Comparison of ENCODE assay signal across 18 cellular contexts in the genomic region with DNA sequence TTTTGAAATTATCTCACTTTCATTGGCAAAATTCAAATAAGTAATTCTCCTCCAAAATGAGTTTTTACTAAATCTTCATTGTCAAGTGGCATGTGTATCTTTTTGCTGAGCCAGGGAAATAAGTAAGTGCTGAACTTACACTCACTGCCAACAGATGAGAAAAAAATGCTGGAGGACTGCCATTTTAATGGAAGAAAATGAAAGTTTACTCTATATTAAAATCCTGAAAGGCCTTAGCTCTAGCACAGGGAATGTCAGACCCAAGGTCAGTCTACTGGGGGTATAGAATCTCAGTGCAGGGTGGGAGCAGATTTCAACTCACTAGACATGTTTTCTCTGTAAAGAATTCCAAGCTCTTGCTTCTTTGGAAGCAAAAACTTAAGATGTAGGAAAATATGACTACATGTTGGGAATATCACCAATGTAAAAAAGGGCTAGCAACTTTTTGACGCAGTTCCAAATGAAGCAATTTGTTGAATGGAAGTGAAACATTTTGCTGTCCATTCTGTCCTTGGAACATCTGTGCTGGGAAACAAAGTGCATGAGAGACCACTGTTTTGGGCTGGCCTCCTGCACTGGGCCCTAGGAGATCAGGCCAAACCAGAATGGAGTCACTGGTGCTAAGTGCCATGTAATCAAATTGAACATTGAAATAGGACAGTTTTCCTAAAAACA.
DNase-seq lines count a peak whose midpoint lies in the region; ATAC-seq, FAIRE-seq and TF ChIP-seq lines count a peak whose summit lies in the region.
"Had no signal": no experiment of that assay in that cellular context is flagged by ENCODE, and none has a peak within 500 bp of the region (broad histone marks: within the 10 kb centered on the region; RNA-seq: fewer than 3 reads in every experiment).

No MANE protein-coding gene starts in this region.

- H3K79me2 ChIP-seq in K562 (ENCODE audit: control insufficient read depth, insufficient read depth, low read length), result no peaks in the 10 kb centered on the region

- in situ Hi-C loops in K562 (cut with MboI), result no loop called here

- H3K9me3 Mint-ChIP-seq in osteocyte (ENCODE audit: unreplicated experiment), result no peaks in the 10 kb centered on the region

- ATAC-seq in A549 (no peak), K562 (no peak), heart right ventricle (peak in 5 of 8 donors; percentile 33 to 89 (median 59)), body of pancreas (no peak), GM19035 (IDR thresholded peaks at IDR 0.05; ENCODE audit: unreplicated experiment) (no peak)
- ATAC-seq: PC-3 had no signal

- no peak overlapping the region for H3K4me2 ChIP-seq in A549
- no peak overlapping the region for H3K4me2 ChIP-seq in K562 (ENCODE audit: insufficient read depth, low read length)

- H3K36me3 Mint-ChIP-seq in osteocyte (ENCODE audit: unreplicated experiment), result no peaks in the 10 kb centered on the region

- no peaks in the 10 kb centered on the region for H3K27me3 ChIP-seq in K562 (ENCODE audit: control insufficient read depth in 2 of 2, insufficient read depth in 2 of 2, low read length in 2 of 2)
- no peaks in the 10 kb centered on the region for H3K27me3 ChIP-seq in heart right ventricle
- no peaks in the 10 kb centered on the region for H3K27me3 ChIP-seq in H7 (ENCODE audit: control insufficient read depth, insufficient read depth, low read length)
- H3K27me3 ChIP-seq in body of pancreas, result no peaks in the 10 kb centered on the region

- H3K4me1 ChIP-seq in A549 (no peaks in the 10 kb centered on the region), K562 (replicated peaks in 1 of 2; ENCODE audit: control insufficient read depth in 2 of 2, insufficient read depth in 2 of 2, low read length in 2 of 2) (no peaks in the 10 kb centered on the region), heart right ventricle (peaks cover 0 to 5% (median 0%) of the 10 kb centered on the region in 9 donors), body of pancreas (no peaks in the 10 kb centered on the region)
- H3K4me1 ChIP-seq: Caco-2 had no signal

- H3K9ac ChIP-seq in K562 (ENCODE audit: insufficient read depth in 1 of 2, low read depth in 2 of 2, low read length in 2 of 2), result no peak overlapping the region

- no peak for TF ChIP-seq POLR2A in A549 (IDR thresholded peaks at IDR 0.05; ENCODE audit: low read length)
- TF ChIP-seq POLR2A in K562 (conservative IDR thresholded peaks at IDR 0.05), result no peak
- TF ChIP-seq POLR2A in body of pancreas (IDR thresholded peaks at IDR 0.05), result no peak

- H3K9me3 ChIP-seq in A549 (no peaks in the 10 kb centered on the region), K562 (replicated peaks; ENCODE audit: control insufficient read depth, insufficient read depth, low read depth, low read length) (no peaks in the 10 kb centered on the region), heart right ventricle (peaks cover 0 to 2% (median 0%) of the 10 kb centered on the region in 11 donors), body of pancreas (no peaks in the 10 kb centered on the region)
- H3K9me3 ChIP-seq: Caco-2 had no signal

- no TSS peak for BruUV-seq in K562 (replicated peaks; lab: Mats Ljungman, UMichigan)

- H3K36me3 ChIP-seq in K562 (ENCODE audit: control insufficient read depth, insufficient read depth, low read length) (no peaks in the 10 kb centered on the region), heart right ventricle (no peaks in the 10 kb centered on the region), H7 (replicated peaks; ENCODE audit: control insufficient read depth, insufficient read depth, low read length) (no peaks in the 10 kb centered on the region), body of pancreas (replicated peaks in 1 of 2; ENCODE audit: insufficient read depth in 1 of 2, low read depth in 2 of 2) (no peaks in the 10 kb centered on the region)

- POLR2A ChIA-PET in A549 (lab: Yijun Ruan, JAX) (no interaction called here), K562 (lab: Yijun Ruan, JAX) (no interaction called here)

- TF ChIP-seq RAD21 in A549 (conservative IDR thresholded peaks at IDR 0.05 in 1 of 2, IDR thresholded peaks at IDR 0.05 in 1 of 2), result no peak
- no peak for TF ChIP-seq RAD21 in K562 (CRISPR knock-in tag; conservative IDR thresholded peaks at IDR 0.05 in 1 of 2, IDR thresholded peaks at IDR 0.05 in 1 of 2)

- no peak overlapping the region for H3K4me3 Mint-ChIP-seq in osteocyte (ENCODE audit: unreplicated experiment)
- H3K4me3 Mint-ChIP-seq: CD4-positive, alpha-beta T cell had no signal

- FAIRE-seq in A549 (lab: Jason Lieb, UNC) (no peak), K562 (lab: Jason Lieb, UNC) (no peak)
- FAIRE-seq: A204.1, G401.6 had no signal

- H3K27ac ChIP-seq in A549 (no peak overlapping the region), K562 (ENCODE audit: extremely low read depth, low read depth, low read length) (no peak overlapping the region), heart right ventricle (peak overlapping the region in 2 of 10 donors; percentile 34 to 39), body of pancreas (no peak overlapping the region)

- no peaks in the 10 kb centered on the region for H3K9me1 ChIP-seq in K562 (ENCODE audit: control insufficient read depth, insufficient read depth, low read length)

- H3K27ac Mint-ChIP-seq in osteocyte (ENCODE audit: unreplicated experiment), result peak overlapping the region; percentile 72
- H3K27ac Mint-ChIP-seq: CD4-positive, alpha-beta T cell had no signal

- peaks cover 8% of the 10 kb centered on the region for H3K4me1 Mint-ChIP-seq in osteocyte (ENCODE audit: unreplicated experiment)

- H3K27me3 Mint-ChIP-seq in osteocyte (ENCODE audit: unreplicated experiment), result peaks cover 8% of the 10 kb centered on the region

- no peak overlapping the region for H2AFZ ChIP-seq in K562 (ENCODE audit: low read depth, low read length)

- WGBS in A549 (ENCODE audit: missing lambda C conversion rate), result 81% methylated on average over 1 of the region's 1 CpG
- 0% methylated on average over 1 of the region's 1 CpG for WGBS in K562 (ENCODE audit: insufficient coverage, low coverage, missing lambda C conversion rate)
- 69 to 83% methylated on average over 1 of the region's 1 CpG for WGBS in heart right ventricle, 2 donors
- WGBS in body of pancreas, 2 donors, result 81 to 95% methylated on average over 1 of the region's 1 CpG

- no peak for TF ChIP-seq EP300 in A549 (IDR thresholded peaks at IDR 0.05)
- no peak for TF ChIP-seq EP300 in K562 (IDR thresholded peaks at IDR 0.05; ENCODE audit: low read length)

- no peaks in the 10 kb centered on the region for H4K20me1 ChIP-seq in K562 (replicated peaks; ENCODE audit: control insufficient read depth, insufficient read depth, low read length)

- DNase-seq in A549 (ENCODE audit: low read depth in 1 of 2, low spot score in 1 of 2), result no peak
- no peak for DNase-seq in K562 (ENCODE audit: extremely low read depth in 1 of 4, low spot score in 3 of 4)
- DNase-seq in heart right ventricle, result no peak
- no peak for DNase-seq in osteocyte (ENCODE audit: extremely low spot score, unreplicated experiment)
- DNase-seq in H7, result no peak
- no peak for DNase-seq in body of pancreas
- DNase-seq: Caco-2; CD4-positive, alpha-beta T cell; HCEC 1CT; KBM-7; NCI-H1105 treated with DMSO at 0.1 percent for 48 hours; NCI-H1694 treated with DMSO at 0.1 percent for 48 hours; NCI-H524 treated with DMSO at 0.1 percent for 48 hours; PC-3; RPMI8226 had no signal

- TF ChIP-seq CTCF in A549 (IDR thresholded peaks at IDR 0.05) (no peak), K562 (IDR thresholded peaks at IDR 0.05 in 2 of 3, conservative IDR thresholded peaks at IDR 0.05 in 1 of 3; ENCODE audit: insufficient read depth in 2 of 3, low read depth in 1 of 3, low read length in 3 of 3) (no peak), heart right ventricle (IDR thresholded peaks at IDR 0.05) (no peak), osteocyte (IDR thresholded peaks at IDR 0.05) (no peak), body of pancreas (IDR thresholded peaks at IDR 0.05) (no peak)

- H3K4me3 ChIP-seq in A549, result no peak overlapping the region
- no peak overlapping the region for H3K4me3 ChIP-seq in K562
- H3K4me3 ChIP-seq in heart right ventricle, result no peak overlapping the region
- no peak overlapping the region for H3K4me3 ChIP-seq in H7 (ENCODE audit: insufficient read depth, low read depth, low read length)
- H3K4me3 ChIP-seq in body of pancreas, result no peak overlapping the region

- CTCF ChIA-PET in A549 (lab: Yijun Ruan, JAX) (no interaction called here), K562 (lab: Yijun Ruan, JAX; ENCODE audit: low intra/inter-chr PET ratio) (no interaction called here)

- intact Hi-C loops in K562 (cut with micrococcal nuclease), result no loop called here
- intact Hi-C loops in heart right ventricle (cut with DNase I), result no loop called here
- intact Hi-C loops in body of pancreas (cut with DNase I), result no loop called here

TF ChIP-seq in A549, 52 proteins besides CTCF, POLR2A, EP300 and RAD21 (continues in another document):
- TF ChIP-seq, protein P1, sequence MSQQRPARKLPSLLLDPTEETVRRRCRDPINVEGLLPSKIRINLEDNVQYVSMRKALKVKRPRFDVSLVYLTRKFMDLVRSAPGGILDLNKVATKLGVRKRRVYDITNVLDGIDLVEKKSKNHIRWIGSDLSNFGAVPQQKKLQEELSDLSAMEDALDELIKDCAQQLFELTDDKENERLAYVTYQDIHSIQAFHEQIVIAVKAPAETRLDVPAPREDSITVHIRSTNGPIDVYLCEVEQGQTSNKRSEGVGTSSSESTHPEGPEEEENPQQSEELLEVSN (IDR thresholded peaks at IDR 0.05; ENCODE audit: borderline replicate concordance, low read depth), result no peak
- no peak for TF ChIP-seq BHLHE40 (IDR thresholded peaks at IDR 0.05; ENCODE audit: low read depth, low read length)
- no peak for TF ChIP-seq TP53 (CRISPR knock-in tag; IDR thresholded peaks at IDR 0.05)
- TF ChIP-seq MAFK (IDR thresholded peaks at IDR 0.05; ENCODE audit: partially characterized antibody), result peak; percentile 52
- TF ChIP-seq, protein P2, sequence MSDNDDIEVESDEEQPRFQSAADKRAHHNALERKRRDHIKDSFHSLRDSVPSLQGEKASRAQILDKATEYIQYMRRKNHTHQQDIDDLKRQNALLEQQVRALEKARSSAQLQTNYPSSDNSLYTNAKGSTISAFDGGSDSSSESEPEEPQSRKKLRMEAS (IDR thresholded peaks at IDR 0.05), result no peak

TF ChIP-seq in K562, 482 proteins besides CTCF, POLR2A, EP300 and RAD21:
- TF ChIP-seq ZNF354B (CRISPR knock-in tag; IDR thresholded peaks at IDR 0.05) (no peak), MAFF (IDR thresholded peaks at IDR 0.05; ENCODE audit: low read length) (0 out of 2 replicates have a peak, but pooled peaks have one; percentile 7)

Comparison
In these comparisons a context has a peak if more than half of its experiments do, and no peak if none do; other contexts are left out.
1. ATAC-seq: peak in heart right ventricle (5 of 8); none in A549 (0 of 2), K562 (single experiment), body of pancreas (single experiment) and GM19035 (single experiment).